9 cellular contexts compared by ENCODE assay signal in the genomic region with DNA sequence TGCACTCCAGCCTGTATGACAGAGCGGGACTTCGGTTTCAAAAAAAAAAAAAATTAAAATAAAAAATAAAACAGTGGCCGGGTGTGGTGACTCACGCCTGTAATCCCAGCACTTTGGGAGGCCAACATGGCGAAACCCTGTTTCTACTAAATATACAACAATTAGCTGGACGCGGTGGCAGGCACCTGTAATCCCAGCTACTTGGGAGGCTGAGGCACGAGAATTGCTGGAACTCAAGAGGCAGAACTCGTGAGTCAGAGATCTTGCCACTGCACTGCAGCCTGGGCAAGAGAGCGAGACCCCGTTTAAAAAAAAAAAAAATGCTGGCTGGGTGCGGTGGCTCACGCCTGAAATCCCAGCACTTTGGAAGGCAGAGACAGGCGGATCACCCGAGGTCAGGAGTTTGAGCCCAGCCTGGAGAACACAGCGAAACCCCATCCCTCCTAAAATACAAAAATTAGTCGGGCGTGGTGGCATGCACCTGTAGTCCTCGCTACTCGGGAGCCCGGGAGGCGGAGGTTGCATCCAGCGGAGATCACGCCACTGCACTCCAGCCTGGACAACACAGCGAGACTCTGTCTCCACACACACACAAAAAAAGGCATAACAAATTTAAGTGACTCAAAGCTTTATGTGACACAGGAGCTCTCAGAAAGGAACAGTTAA. TPM values are rescaled to one million over a fixed set of nuclear protein-coding genes. Genes with fewer than 3 reads are reported as not detected.
A peak's percentile ranks its signal among the peaks of the same experiment; 100 is the strongest.
DNase-seq lines count a peak whose midpoint lies in the region; ATAC-seq, FAIRE-seq and TF ChIP-seq lines count a peak whose summit lies in the region.
"Had no signal": no experiment of that assay in that cellular context is flagged by ENCODE, and none has a peak within 500 bp of the region (broad histone marks: within the 10 kb centered on the region; RNA-seq: fewer than 3 reads in every experiment).

No MANE protein-coding gene starts in this region.

- dilution Hi-C loops in IMR-90 (cut with HindIII; ENCODE audit: low sequenced_read_pairs, unreplicated experiment): no loop called here

- no peak for ATAC-seq in IMR-90 (ENCODE audit: low read depth)
- no peak for ATAC-seq in K562
- no peak for ATAC-seq in GM18519 (IDR thresholded peaks at IDR 0.05; ENCODE audit: low FRiP score, unreplicated experiment)

- H3K27me3 Mint-ChIP-seq in Caco-2 (ENCODE audit: insufficient read depth, unreplicated experiment) (no peaks in the 10 kb centered on the region), nephron (ENCODE audit: low read depth) (no peaks in the 10 kb centered on the region)

- peaks cover 16% of the 10 kb centered on the region for H3K4me1 ChIP-seq in Caco-2
- no peaks in the 10 kb centered on the region for H3K4me1 ChIP-seq in IMR-90 (ENCODE audit: control insufficient read depth, insufficient read depth, low read length)
- peaks cover 4 to 8% of the 10 kb centered on the region in 2 experiments; a peak in 4 of 5 replicates for H3K4me1 ChIP-seq in K562 (replicated peaks in 1 of 2; ENCODE audit: control insufficient read depth in 2 of 2, insufficient read depth in 2 of 2, low read length in 2 of 2)
- H3K4me1 ChIP-seq in Peyer's patch: peaks cover 0 to 18% (median 3%) of the 10 kb centered on the region in 4 donors
- H3K4me1 ChIP-seq in BE2C: peaks cover under 1% of the 10 kb centered on the region; the same call in 1 of the 2 replicates

- H3K9me1 ChIP-seq in IMR-90 (ENCODE audit: insufficient read depth, low read length): peaks cover 5% of the 10 kb centered on the region; the same call in 1 of the 2 replicates
- H3K9me1 ChIP-seq in K562 (ENCODE audit: control insufficient read depth, insufficient read depth, low read length): peaks cover 3% of the 10 kb centered on the region

- no peak overlapping the region for H3K18ac ChIP-seq in IMR-90 (ENCODE audit: low read depth, low read length)

- TF ChIP-seq CTCF in Caco-2 (IDR thresholded peaks at IDR 0.05; ENCODE audit: insufficient read depth in 1 of 2, low read depth in 1 of 2, low read length in 1 of 2, severe bottlenecking in 1 of 2, unreplicated experiment in 1 of 2) (no peak), IMR-90 (conservative IDR thresholded peaks at IDR 0.05; ENCODE audit: low read depth, low read length) (no peak), K562 (IDR thresholded peaks at IDR 0.05 in 2 of 3, conservative IDR thresholded peaks at IDR 0.05 in 1 of 3; ENCODE audit: insufficient read depth in 2 of 3, low read depth in 1 of 3, low read length in 3 of 3) (no peak), nephron (IDR thresholded peaks at IDR 0.05; ENCODE audit: unreplicated experiment in 3 of 3) (no peak), Peyer's patch (IDR thresholded peaks at IDR 0.05) (no peak), BE2C (IDR thresholded peaks at IDR 0.05; ENCODE audit: low read depth, low read length) (no peak)

- H3K4me3 Mint-ChIP-seq in Caco-2 (ENCODE audit: unreplicated experiment) (peak overlapping the region; percentile 90), nephron (peak overlapping the region; percentile 72 to 76 (median 73))

- H3K4me1 Mint-ChIP-seq in Caco-2 (ENCODE audit: low read depth, unreplicated experiment): peaks cover 14% of the 10 kb centered on the region
- H3K4me1 Mint-ChIP-seq in nephron: peaks cover 18% of the 10 kb centered on the region

- H2BK120ac ChIP-seq in IMR-90 (ENCODE audit: low read depth, low read length): no peak overlapping the region

- POLR2A ChIA-PET in Caco-2 (lab: Charles Lee): interaction anchor here (0.5 to 0.6 kb wide), 2 partner anchors 28 to 620 kb away, joined by 3 to 5 read pairs; no protein-coding TSS in a partner anchor
- POLR2A ChIA-PET in IMR-90 (lab: Charles Lee; ENCODE audit: unreplicated experiment): no interaction called here
- POLR2A ChIA-PET in K562 (lab: Yijun Ruan, JAX): interaction anchor here (0.6 to 3.6 kb wide), 8 partner anchors 9 to 1684 kb away, joined by 3 to 38 read pairs (median 3); partner anchors contain the start of gene FBXW11

- H3K27ac ChIP-seq in IMR-90 (ENCODE audit: insufficient read depth, low read length): no peak overlapping the region
- no peak overlapping the region for H3K27ac ChIP-seq in K562 (ENCODE audit: extremely low read depth, low read depth, low read length)
- H3K27ac ChIP-seq in Peyer's patch: no peak overlapping the region

- H3K27me3 ChIP-seq in Caco-2 (replicated peaks; ENCODE audit: control insufficient read depth, insufficient read depth, low read length): no peaks in the 10 kb centered on the region
- no peaks in the 10 kb centered on the region for H3K27me3 ChIP-seq in IMR-90 (ENCODE audit: control insufficient read depth, insufficient read depth, low read length)
- H3K27me3 ChIP-seq in K562 (ENCODE audit: control insufficient read depth in 2 of 2, insufficient read depth in 2 of 2, low read length in 2 of 2): no peaks in the 10 kb centered on the region
- no peaks in the 10 kb centered on the region for H3K27me3 ChIP-seq in Peyer's patch
- H3K27me3 ChIP-seq in BE2C: no peaks in the 10 kb centered on the region

- no peak for DNase-seq in Caco-2
- DNase-seq in IMR-90: no peak
- no peak for DNase-seq in K562 (ENCODE audit: extremely low read depth in 1 of 4, low spot score in 3 of 4)
- DNase-seq in KBM-7: no peak
- no peak for DNase-seq in Peyer's patch
- DNase-seq in BE2C: no peak
- DNase-seq: NCI-H1436 treated with DMSO at 0.1 percent for 48 hours had no signal

- H3K4ac ChIP-seq in IMR-90 (ENCODE audit: low read depth, low read length): no peak overlapping the region

- H3K79me1 ChIP-seq in IMR-90 (ENCODE audit: low read depth in 1 of 2, low read length in 2 of 2): peaks cover 0 to 7% of the 10 kb centered on the region in 2 experiments; a peak in 2 of 4 replicates

- no peak overlapping the region for H2BK5ac ChIP-seq in IMR-90 (ENCODE audit: low read depth, low read length, poor library complexity, severe bottlenecking)

- peak overlapping the region; percentile 15 to 96; a peak in 1 of 4 replicates for H4K8ac ChIP-seq in IMR-90 (ENCODE audit: low read depth in 2 of 2, low read length in 2 of 2)

- H3K4me3 ChIP-seq in Caco-2 (ENCODE audit: low read depth, low read length) (peak overlapping the region; percentile 60), IMR-90 (ENCODE audit: insufficient read depth, low read depth, low read length) (no peak overlapping the region), K562 (no peak overlapping the region), Peyer's patch (peak overlapping the region in 1 of 4 donors; percentile 96), BE2C (ENCODE audit: low read depth, low read length) (no peak overlapping the region)

- no peak overlapping the region for H3K9ac ChIP-seq in IMR-90 (ENCODE audit: low read depth, low read length)
- H3K9ac ChIP-seq in K562 (ENCODE audit: insufficient read depth in 1 of 2, low read depth in 2 of 2, low read length in 2 of 2): peak overlapping the region in 1 of 2 experiments; percentile 96; a peak in 2 of 4 replicates

- H3K56ac ChIP-seq in IMR-90 (ENCODE audit: extremely low read depth, insufficient read depth, low read length): no peak overlapping the region

- intact Hi-C loops in Caco-2 (cut with micrococcal nuclease; ENCODE audit: unreplicated experiment) (no loop called here), IMR-90 (cut with micrococcal nuclease) (no loop called here), K562 (cut with micrococcal nuclease) (no loop called here)

- no peak for TF ChIP-seq EP300 in K562 (IDR thresholded peaks at IDR 0.05; ENCODE audit: low read length)

- H2BK15ac ChIP-seq in IMR-90 (ENCODE audit: low read depth, low read length): no peak overlapping the region

- no peak overlapping the region for H4K91ac ChIP-seq in IMR-90 (ENCODE audit: insufficient read depth, low read depth, low read length)

- TF ChIP-seq RAD21 in IMR-90 (IDR thresholded peaks at IDR 0.05; ENCODE audit: low read length): no peak
- no peak for TF ChIP-seq RAD21 in K562 (CRISPR knock-in tag; conservative IDR thresholded peaks at IDR 0.05 in 1 of 2, IDR thresholded peaks at IDR 0.05 in 1 of 2)

- peaks cover 35% of the 10 kb centered on the region for H4K20me1 ChIP-seq in IMR-90 (ENCODE audit: insufficient read depth, low read length)
- H4K20me1 ChIP-seq in K562 (replicated peaks; ENCODE audit: control insufficient read depth, insufficient read depth, low read length): peaks cover 32% of the 10 kb centered on the region

- no peak overlapping the region for H4K5ac ChIP-seq in IMR-90 (ENCODE audit: low read depth, low read length)

- no TSS peak for BruUV-seq in Caco-2 (replicated peaks; lab: Mats Ljungman, UMichigan)
- BruUV-seq in IMR-90 (replicated peaks; lab: Mats Ljungman, UMichigan): no TSS peak
- BruUV-seq in K562 (replicated peaks; lab: Mats Ljungman, UMichigan): no TSS peak

- H3K9me3 Mint-ChIP-seq in Caco-2 (ENCODE audit: unreplicated experiment) (no peaks in the 10 kb centered on the region), nephron (no peaks in the 10 kb centered on the region)

- no peak overlapping the region for H2AK9ac ChIP-seq in IMR-90 (replicated peaks; ENCODE audit: low read depth, low read length, poor library complexity)

- WGBS in IMR-90 (ENCODE audit: extremely low coverage in 2 of 2, insufficient read length in 1 of 2), 2 experiments: 100% methylated on average over 10 of the region's 25 CpGs; no CpG with 5 or more reads in 1 of the 2 experiments
- WGBS in K562 (ENCODE audit: insufficient coverage, low coverage, missing lambda C conversion rate): 95% methylated on average over 23 of the region's 25 CpGs

- in situ Hi-C loops in IMR-90 (cut with MboI; ENCODE audit: low sequenced_read_pairs): no loop called here
- in situ Hi-C loops in K562 (cut with MboI): no loop called here
- in situ Hi-C loops in KBM-7 (cut with MboI; ENCODE audit: low pct_unique_long_range_greater_than_20kb, low sequenced_read_pairs): no loop called here

- H2AFZ ChIP-seq in IMR-90 (replicated peaks; ENCODE audit: low read length, poor library complexity) (no peak overlapping the region), K562 (ENCODE audit: low read depth, low read length) (peak overlapping the region; percentile 93)

- no peak overlapping the region for H3K14ac ChIP-seq in IMR-90 (replicated peaks; ENCODE audit: low read depth, low read length)

- CTCF ChIA-PET in Caco-2 (lab: Charles Lee): interaction anchor here (0.6 kb wide), 1 partner anchor 26 kb away, joined by 3 read pairs; no protein-coding TSS in a partner anchor
- CTCF ChIA-PET in IMR-90 (lab: Yijun Ruan, JAX): no interaction called here
- CTCF ChIA-PET in K562 (lab: Yijun Ruan, JAX; ENCODE audit: low intra/inter-chr PET ratio): no interaction called here

- peaks cover 47% of the 10 kb centered on the region for H3K79me2 ChIP-seq in K562 (ENCODE audit: control insufficient read depth, insufficient read depth, low read length)

- H2AK5ac ChIP-seq in IMR-90 (ENCODE audit: low read depth, low read length): no peak overlapping the region

- H3K27ac Mint-ChIP-seq in Caco-2 (ENCODE audit: unreplicated experiment): no peak overlapping the region
- peak overlapping the region in 2 of 3 experiments; percentile 98 to 99 for H3K27ac Mint-ChIP-seq in nephron

- H3K9me3 ChIP-seq in Caco-2 (no peaks in the 10 kb centered on the region), IMR-90 (ENCODE audit: control insufficient read depth, insufficient read depth, low read length) (no peaks in the 10 kb centered on the region), K562 (replicated peaks; ENCODE audit: control insufficient read depth, insufficient read depth, low read depth, low read length) (no peaks in the 10 kb centered on the region; the same call in 1 of the 2 replicates), Peyer's patch (no peaks in the 10 kb centered on the region), BE2C (no peaks in the 10 kb centered on the region)

- H3K36me3 Mint-ChIP-seq in Caco-2 (ENCODE audit: insufficient read depth, unreplicated experiment): peaks cover 41% of the 10 kb centered on the region
- peaks cover 21% of the 10 kb centered on the region for H3K36me3 Mint-ChIP-seq in nephron (ENCODE audit: low read depth)

- no peak for FAIRE-seq in K562 (lab: Jason Lieb, UNC)

- no peak for TF ChIP-seq POLR2A in IMR-90 (IDR thresholded peaks at IDR 0.05; ENCODE audit: low read depth, low read length)
- no peak for TF ChIP-seq POLR2A in K562 (conservative IDR thresholded peaks at IDR 0.05)
- no peak for TF ChIP-seq POLR2A in Peyer's patch (IDR thresholded peaks at IDR 0.05)

- no peak overlapping the region for H2BK20ac ChIP-seq in IMR-90 (ENCODE audit: low read depth, low read length)

- H3K36me3 ChIP-seq in Caco-2 (ENCODE audit: control insufficient read depth, insufficient read depth, low read length) (no peaks in the 10 kb centered on the region; the same call in 1 of the 2 replicates), IMR-90 (ENCODE audit: control insufficient read depth, insufficient read depth, low read length) (peaks cover 5% of the 10 kb centered on the region; the same call in 1 of the 2 replicates), K562 (ENCODE audit: control insufficient read depth, insufficient read depth, low read length) (peaks cover 27% of the 10 kb centered on the region), Peyer's patch (peaks cover 0 to 1% (median 0%) of the 10 kb centered on the region in 3 donors), BE2C (peaks cover 34% of the 10 kb centered on the region)

- H3K4me2 ChIP-seq in IMR-90 (ENCODE audit: low read depth, low read length) (no peak overlapping the region), K562 (ENCODE audit: insufficient read depth, low read length) (peak overlapping the region; percentile 92)

- H3K23ac ChIP-seq in IMR-90 (ENCODE audit: low read depth, low read length): no peak overlapping the region

RNA-seq across cellular contexts. Expression of gene NPM1, which starts 1.5 kb away (rescaled TPM):
- total RNA-seq in Caco-2 (2022) (2,112 and 2,207 TPM in 2 replicates), IMR-90 (2012; rRNA removed) (856 and 1,596 TPM in 2 replicates), K562 (2014; rRNA removed) (2,275 and 2,438 TPM in 2 replicates), K562 (2014; rRNA removed; fragmentation: Illumina TruSeq; extraction: Trizol) (6,105 and 6,135 TPM in 2 replicates), K562 (2015; rRNA removed; fragmentation: Illumina TruSeq; extraction: Trizol) (5,186 and 5,639 TPM in 2 replicates), K562 (2021) (2,894 and 2,951 TPM in 2 replicates), Peyer's patch (100 to 1,000 TPM; 167 to 468 (median 197) TPM)
- polyA plus RNA-seq in IMR-90 (2012; rRNA removed) (929 and 3,169 TPM in 2 replicates), K562 (2011; rRNA removed) (2,553 and 3,164 TPM in 2 replicates), K562 (2014; fragmentation: Illumina TruSeq; extraction: Trizol) (4,182 and 5,696 TPM in 2 replicates), K562 (2014; fragmentation: Nextera tagmentation; extraction: Ambion mirVana) (1,000 to 10,000 TPM; 4,099 to 6,909 TPM), K562 (2014; rRNA removed) (2,789 and 6,654 TPM in 2 replicates)
- polyA plus RNA-seq in IMR-90 (2012; cell fraction: cytosol; rRNA removed): 105 and 178 TPM in 2 replicates
- polyA plus RNA-seq in IMR-90 (2012; cell fraction: nucleus; rRNA removed; ENCODE audit: low replicate concordance): 29.5 and 252 TPM in 2 replicates
- total RNA-seq in K562 (2011; cell fraction: chromatin; rRNA removed; ENCODE audit: low replicate concordance): 380 and 708 TPM in 2 replicates
- total RNA-seq in K562 (2011; cell fraction: nucleolus; rRNA removed): 320 and 388 TPM in 2 replicates
- total RNA-seq in K562 (2011; cell fraction: nucleoplasm; rRNA removed): 349 and 479 TPM in 2 replicates
- polyA plus RNA-seq in K562 (2011; cell fraction: cytosol; rRNA removed): 324 and 4,326 TPM in 2 replicates
- 680 and 968 TPM in 2 replicates for polyA plus RNA-seq in K562 (2011; cell fraction: nucleus; rRNA removed)
- polyA plus RNA-seq in K562 (2012): 3,341 and 5,906 TPM in 2 replicates
- polyA minus RNA-seq in K562 (2011; rRNA and poly(A)+ RNA removed): 1,992 and 2,499 TPM in 2 replicates
- polyA minus RNA-seq in K562 (2011; cell fraction: cytosol; rRNA and poly(A)+ RNA removed): 3,102 and 3,979 TPM in 2 replicates
- polyA minus RNA-seq in K562 (2011; cell fraction: nucleus; rRNA and poly(A)+ RNA removed): 305 and 418 TPM in 2 replicates
- 1,295 TPM for polyA plus RNA-seq in BE2C (2012; ENCODE audit: insufficient read depth, insufficient read length, low read depth)

RNA-seq across cellular contexts. Expression of gene FGF18, which starts 33.3 kb away (rescaled TPM):
- total RNA-seq in Caco-2 (2022) (1.3 and 2.1 TPM in 2 replicates), IMR-90 (2012; rRNA removed) (under 0.01 TPM in 1 of 2 replicates, not detected in the other), K562 (2014; rRNA removed) (0.05 TPM in 1 of 2 replicates, not detected in the other), K562 (2014; rRNA removed; fragmentation: Illumina TruSeq; extraction: Trizol) (not detected in 2 replicates), K562 (2015; rRNA removed; fragmentation: Illumina TruSeq; extraction: Trizol) (not detected in 2 replicates), K562 (2021) (0.18 TPM in 1 of 2 replicates, not detected in the other), Peyer's patch (under 1 TPM in 1 of 4 donors, not detected in 3; 0.53 TPM)
- polyA plus RNA-seq in IMR-90 (2012; rRNA removed) (0.15 and 0.22 TPM in 2 replicates), K562 (2011; rRNA removed) (not detected in 2 replicates), K562 (2014; fragmentation: Illumina TruSeq; extraction: Trizol) (not detected in 2 replicates), K562 (2014; fragmentation: Nextera tagmentation; extraction: Ambion mirVana) (not detected), K562 (2014; rRNA removed) (0.11 TPM in 1 of 2 replicates, not detected in the other)
- polyA plus RNA-seq in IMR-90 (2012; cell fraction: cytosol; rRNA removed): 0.11 TPM in 1 of 2 replicates, not detected in the other
- 0.65 and 0.67 TPM in 2 replicates for polyA plus RNA-seq in IMR-90 (2012; cell fraction: nucleus; rRNA removed; ENCODE audit: low replicate concordance)
- 0.21 TPM in 1 of 2 replicates, not detected in the other for total RNA-seq in K562 (2011; cell fraction: chromatin; rRNA removed; ENCODE audit: low replicate concordance)
- 0.17 TPM in 1 of 2 replicates, not detected in the other for total RNA-seq in K562 (2011; cell fraction: nucleolus; rRNA removed)
- not detected in 2 replicates for total RNA-seq in K562 (2011; cell fraction: nucleoplasm; rRNA removed)
- 0.06 TPM in 1 of 2 replicates, not detected in the other for polyA plus RNA-seq in K562 (2011; cell fraction: cytosol; rRNA removed)
- 0.11 and 0.22 TPM in 2 replicates for polyA plus RNA-seq in K562 (2011; cell fraction: nucleus; rRNA removed)
- 0.04 and 0.05 TPM in 2 replicates for polyA plus RNA-seq in K562 (2012)
- not detected in 2 replicates for polyA minus RNA-seq in K562 (2011; rRNA and poly(A)+ RNA removed)
- not detected in 2 replicates for polyA minus RNA-seq in K562 (2011; cell fraction: cytosol; rRNA and poly(A)+ RNA removed)
- polyA minus RNA-seq in K562 (2011; cell fraction: nucleus; rRNA and poly(A)+ RNA removed): 0.13 and 0.22 TPM in 2 replicates
- polyA plus RNA-seq in BE2C (2012; ENCODE audit: insufficient read depth, insufficient read length, low read depth): 0.51 TPM
